Comparison of ENCODE assay signal across 15 cellular contexts in genomic region chr9:94907246-94907936, GRCh38.
DNase-seq lines count a peak whose midpoint lies in the region; TF ChIP-seq lines count a peak whose summit lies in the region.
"Had no signal": no experiment of that assay in that cellular context is flagged by ENCODE, and none has a peak within 500 bp of the region (broad histone marks: within the 10 kb centered on the region; RNA-seq: fewer than 3 reads in every experiment).

No MANE protein-coding gene starts in this region.

- no peaks in the 10 kb centered on the region for H3K36me3 ChIP-seq in mesendoderm (ENCODE audit: control insufficient read depth, insufficient read depth, low read length)

- H3K56ac ChIP-seq in mesendoderm (ENCODE audit: low read length): peak overlapping the region; percentile 44

- H3K4me1 ChIP-seq in mesendoderm (ENCODE audit: control insufficient read depth, low read depth, low read length): peaks cover 38% of the 10 kb centered on the region

- no peak overlapping the region for H4K8ac ChIP-seq in mesendoderm (ENCODE audit: low read depth, low read length)

- H3K18ac ChIP-seq in mesendoderm (ENCODE audit: low read length): no peak overlapping the region

- H3K36me3 Mint-ChIP-seq in activated T-helper 2 cell treated with anti-CD3 and anti-CD28 coated beads, Interferon-gamma antibody, Interleukin-2, Interleukin-4, amounts not matched to agents 10 μg/mL and 5 μg/mL and 100 μg/mL, durations not matched to agents 14 hours and 24 hours and 36 hours (ENCODE audit: low read depth): no peaks in the 10 kb centered on the region
- H3K36me3 Mint-ChIP-seq: stimulated activated effector memory CD8-positive, alpha-beta T cell treated with anti-CD3 and anti-CD28 coated beads, Interleukin-12 subunit alpha, Interleukin-12 subunit beta, amount 100 ng/mL, for 72 hours had no signal

- TF ChIP-seq CTCF in RWPE1 (conservative IDR thresholded peaks at IDR 0.05; ENCODE audit: low read depth) (no peak), coronary artery (IDR thresholded peaks at IDR 0.05) (no peak)

- CTCF ChIA-PET in RWPE1 (lab: Yijun Ruan, JAX): interaction anchor here (1.4 kb wide), 1 partner anchor 10 kb away, joined by 4 read pairs; no protein-coding TSS in a partner anchor

- no peak overlapping the region for H3K4me3 Mint-ChIP-seq in activated T-helper 2 cell treated with anti-CD3 and anti-CD28 coated beads, Interferon-gamma antibody, Interleukin-2, Interleukin-4, amounts not matched to agents 10 μg/mL and 5 μg/mL and 100 μg/mL, durations not matched to agents 14 hours and 24 hours and 36 hours (ENCODE audit: low read depth)
- H3K4me3 Mint-ChIP-seq: CD4-positive, alpha-beta T cell; HFFc6; stimulated activated effector memory CD8-positive, alpha-beta T cell treated with anti-CD3 and anti-CD28 coated beads, Interleukin-12 subunit alpha, Interleukin-12 subunit beta, amount 100 ng/mL, for 72 hours had no signal

- no peak overlapping the region for H3K4me2 ChIP-seq in mesendoderm (ENCODE audit: low read length)

- peak overlapping the region; percentile 81 for H3K23ac ChIP-seq in mesendoderm (ENCODE audit: low read length)

- H3K4me3 ChIP-seq in coronary artery (no peak overlapping the region), mesendoderm (ENCODE audit: low read length) (no peak overlapping the region)

- WGBS in mesendoderm (ENCODE audit: extremely low coverage, insufficient coverage, low lambda C conversion rate): no CpG with 5 or more reads among the region's 8 CpGs

- H3K27ac ChIP-seq in RWPE1: peak overlapping the region; percentile 12; the same call in 1 of the 2 replicates
- H3K27ac ChIP-seq in coronary artery: peak overlapping the region; percentile 25 to 77
- H3K27ac ChIP-seq in mesendoderm (ENCODE audit: low read depth, low read length): no peak overlapping the region
- H3K27ac ChIP-seq: parathyroid adenoma had no signal

- no peaks in the 10 kb centered on the region for H3K27me3 ChIP-seq in mesendoderm (ENCODE audit: insufficient read depth, low read length, poor library complexity)

- DNase-seq in RWPE1 (ENCODE audit: low spot score) (no peak), coronary artery (ENCODE audit: low spot score) (no peak), mesendoderm (no peak), superior temporal gyrus (ENCODE audit: extremely low spot score) (peak; percentile 24), A172 (ENCODE audit: low spot score) (no peak), cortex of kidney (lab: John Stamatoyannopoulos, UW) (no peak)
- no peak for DNase-seq in activated T-helper 2 cell treated with anti-CD3 and anti-CD28 coated beads, Interferon-gamma antibody, Interleukin-2, Interleukin-4, amounts not matched to agents 10 μg/mL and 5 μg/mL and 100 μg/mL, durations not matched to agents 14 hours and 24 hours and 36 hours (ENCODE audit: low spot score)
- DNase-seq: CD4-positive, alpha-beta T cell; effector memory CD4-positive, alpha-beta T cell; HFFc6; NCI-H1048; NCI-H69; SIG-M5 had no signal

- intact Hi-C loops in activated T-helper 2 cell treated with anti-CD3 and anti-CD28 coated beads, Interferon-gamma antibody, Interleukin-2, Interleukin-4, amounts not matched to agents 10 μg/mL and 5 μg/mL and 100 μg/mL, durations not matched to agents 14 hours and 24 hours and 36 hours (cut with micrococcal nuclease): no loop called here

- H3K79me2 ChIP-seq in mesendoderm (ENCODE audit: control insufficient read depth, insufficient read depth, low read length): no peaks in the 10 kb centered on the region
- H3K79me2 ChIP-seq: parathyroid adenoma had no signal

- no peak overlapping the region for H4K5ac ChIP-seq in mesendoderm (ENCODE audit: low read length)

- no peak overlapping the region for H3K27ac Mint-ChIP-seq in activated T-helper 2 cell treated with anti-CD3 and anti-CD28 coated beads, Interferon-gamma antibody, Interleukin-2, Interleukin-4, amounts not matched to agents 10 μg/mL and 5 μg/mL and 100 μg/mL, durations not matched to agents 14 hours and 24 hours and 36 hours
- H3K27ac Mint-ChIP-seq: CD4-positive, alpha-beta T cell; HFFc6; stimulated activated effector memory CD8-positive, alpha-beta T cell treated with anti-CD3 and anti-CD28 coated beads, Interleukin-12 subunit alpha, Interleukin-12 subunit beta, amount 100 ng/mL, for 72 hours had no signal

- H2BK15ac ChIP-seq in mesendoderm (replicated peaks; ENCODE audit: low read depth): no peak overlapping the region

- no peak overlapping the region for H2BK5ac ChIP-seq in mesendoderm (ENCODE audit: low read length)

- POLR2A ChIA-PET in RWPE1 (lab: Yijun Ruan, JAX; ENCODE audit: low non-redundant PET): interaction anchor here (0.5 kb wide), 1 partner anchor 59 kb away, joined by 7 read pairs; no protein-coding TSS in a partner anchor

- peaks cover 4% of the 10 kb centered on the region for H3K27me3 Mint-ChIP-seq in activated T-helper 2 cell treated with anti-CD3 and anti-CD28 coated beads, Interferon-gamma antibody, Interleukin-2, Interleukin-4, amounts not matched to agents 10 μg/mL and 5 μg/mL and 100 μg/mL, durations not matched to agents 14 hours and 24 hours and 36 hours (ENCODE audit: low read depth)
- H3K27me3 Mint-ChIP-seq: CD4-positive, alpha-beta T cell had no signal

- H3K9ac ChIP-seq in mesendoderm (ENCODE audit: low read length): peak overlapping the region; percentile 33
- H3K9ac ChIP-seq: parathyroid adenoma had no signal

- no peak overlapping the region for H2BK120ac ChIP-seq in mesendoderm (ENCODE audit: low read depth, low read length)

- no peak overlapping the region for H2AK5ac ChIP-seq in mesendoderm (ENCODE audit: low read length)

- H3K9me3 Mint-ChIP-seq in activated T-helper 2 cell treated with anti-CD3 and anti-CD28 coated beads, Interferon-gamma antibody, Interleukin-2, Interleukin-4, amounts not matched to agents 10 μg/mL and 5 μg/mL and 100 μg/mL, durations not matched to agents 14 hours and 24 hours and 36 hours: no peaks in the 10 kb centered on the region
- H3K9me3 Mint-ChIP-seq: CD4-positive, alpha-beta T cell; HFFc6; stimulated activated effector memory CD8-positive, alpha-beta T cell treated with anti-CD3 and anti-CD28 coated beads, Interleukin-12 subunit alpha, Interleukin-12 subunit beta, amount 100 ng/mL, for 72 hours had no signal

- no peak overlapping the region for H3K4ac ChIP-seq in mesendoderm (ENCODE audit: low read depth, low read length)

- peaks cover 4% of the 10 kb centered on the region for H3K4me1 Mint-ChIP-seq in activated T-helper 2 cell treated with anti-CD3 and anti-CD28 coated beads, Interferon-gamma antibody, Interleukin-2, Interleukin-4, amounts not matched to agents 10 μg/mL and 5 μg/mL and 100 μg/mL, durations not matched to agents 14 hours and 24 hours and 36 hours (ENCODE audit: low read depth)

- no peaks in the 10 kb centered on the region for H3K79me1 ChIP-seq in mesendoderm (ENCODE audit: low read length)
